Comparison of ENCODE assay signal across 24 cellular contexts in genomic region chr13:94079876-94080275, GRCh38.
DNase-seq lines count a peak whose midpoint lies in the region; ATAC-seq and TF ChIP-seq lines count a peak whose summit lies in the region.
"Had no signal": no experiment of that assay in that cellular context is flagged by ENCODE, and none has a peak within 500 bp of the region (broad histone marks: within the 10 kb centered on the region; RNA-seq: fewer than 3 reads in every experiment).

No MANE protein-coding gene starts in this region.

- in situ Hi-C loops in mammary epithelial cell (cut with MboI; ENCODE audit: low sequenced_read_pairs in 2 of 2): no loop called here

- DNase-seq in MCF 10A (ENCODE audit: unreplicated experiment): peak; percentile 52
- DNase-seq in mammary epithelial cell: no peak
- DNase-seq in astrocyte of the hippocampus (ENCODE audit: low read depth, low spot score): peak; percentile 22
- peak; percentile 53 for DNase-seq in fibroblast of villous mesenchyme (ENCODE audit: low read depth)
- DNase-seq in stimulated activated CD4-positive, alpha-beta T cell treated with anti-CD3 and anti-CD28 coated beads, Interleukin-4, amount 100 ng/mL, for 4 hours: no peak
- DNase-seq in hepatic stellate cell (ENCODE audit: low spot score): no peak
- DNase-seq in activated T-cell treated with anti-CD3 and anti-CD28 coated beads for 4 hours: no peak
- no peak for DNase-seq in stimulated activated naive CD8-positive, alpha-beta T cell treated with anti-CD3 and anti-CD28 coated beads, Interleukin-15, Interleukin-2, amounts not matched to agents 100 U/mL and 50 U/mL, for 24 hours
- DNase-seq: 8988T; activated naive CD8-positive, alpha-beta T cell treated with anti-CD3 and anti-CD28 coated beads, Interleukin-2, amount 10 ng/mL, durations not matched to agents 7 days and 5 days; CD4-positive, alpha-beta T cell; DMS79 treated with DMSO at 0.1 percent for 48 hours; esophagus squamous epithelium; hippocampal formation; KG1; NCI-H1048; NCI-H2081 treated with DMSO at 0.1 percent for 48 hours; NCI-H524; psoas muscle; SHP77 treated with DMSO at 0.1 percent for 48 hours; T-helper 2 cell had no signal

- TF ChIP-seq CTCF in MCF 10A (IDR thresholded peaks at IDR 0.05; ENCODE audit: unreplicated experiment) (no peak), mammary epithelial cell (conservative IDR thresholded peaks at IDR 0.05 in 1 of 2, IDR thresholded peaks at IDR 0.05 in 1 of 2; ENCODE audit: extremely low read depth in 1 of 2, insufficient read depth in 1 of 2, low read depth in 1 of 2, low read length in 2 of 2) (no peak), fibroblast of villous mesenchyme (IDR thresholded peaks at IDR 0.05; ENCODE audit: insufficient read depth, low read depth, low read length) (no peak)

- no peaks in the 10 kb centered on the region for H3K4me1 ChIP-seq in mammary epithelial cell (ENCODE audit: insufficient read depth, low read length)
- H3K4me1 ChIP-seq: esophagus squamous epithelium, psoas muscle had no signal

- H3K27ac Mint-ChIP-seq in MCF 10A (ENCODE audit: low read depth, unreplicated experiment): peak overlapping the region; percentile 84
- H3K27ac Mint-ChIP-seq: activated naive CD8-positive, alpha-beta T cell treated with anti-CD3 and anti-CD28 coated beads, Interleukin-2, amount 10 ng/mL, durations not matched to agents 7 days and 5 days; activated T-helper 17 cell treated with anti-CD3 and anti-CD28 coated beads, Interleukin-2, amount 50 U/mL, for 72 hours; CD4-positive, alpha-beta T cell; natural killer cell treated with Interleukin-12 subunit alpha and Interleukin-12 subunit beta and Interleukin-15 and Interleukin-18, amount 100 ng/mL, for 72 hours; WTC11 had no signal

- POLR2A ChIA-PET in MCF 10A (lab: Yijun Ruan, JAX): no interaction called here

- H3K9me3 ChIP-seq in mammary epithelial cell (replicated peaks; ENCODE audit: insufficient read depth, low read length): no peaks in the 10 kb centered on the region
- H3K9me3 ChIP-seq: esophagus squamous epithelium had no signal

- no peaks in the 10 kb centered on the region for H3K36me3 Mint-ChIP-seq in MCF 10A (ENCODE audit: insufficient read depth, unreplicated experiment)
- H3K36me3 Mint-ChIP-seq: activated naive CD8-positive, alpha-beta T cell treated with anti-CD3 and anti-CD28 coated beads, Interleukin-2, amount 10 ng/mL, durations not matched to agents 7 days and 5 days had no signal

- intact Hi-C loops in MCF 10A (cut with micrococcal nuclease) (loop anchor here (10.0 kb wide), 1 partner anchor 1185 kb away; no protein-coding TSS in a partner anchor), mammary epithelial cell (cut with micrococcal nuclease) (no loop called here)

- H3K4me1 Mint-ChIP-seq in MCF 10A (ENCODE audit: insufficient read depth, unreplicated experiment): peaks cover 13% of the 10 kb centered on the region
- H3K4me1 Mint-ChIP-seq: activated naive CD8-positive, alpha-beta T cell treated with anti-CD3 and anti-CD28 coated beads, Interleukin-2, amount 10 ng/mL, durations not matched to agents 7 days and 5 days; activated T-helper 17 cell treated with anti-CD3 and anti-CD28 coated beads, Interleukin-2, amount 50 U/mL, for 72 hours had no signal

- H3K36me3 ChIP-seq in mammary epithelial cell (ENCODE audit: insufficient read depth, low read length): no peaks in the 10 kb centered on the region
- H3K36me3 ChIP-seq: esophagus squamous epithelium had no signal

- H3K9me3 Mint-ChIP-seq in MCF 10A (ENCODE audit: unreplicated experiment): peaks cover 17% of the 10 kb centered on the region
- H3K9me3 Mint-ChIP-seq: CD4-positive, alpha-beta T cell had no signal

- no peak for ATAC-seq in stimulated activated naive CD8-positive, alpha-beta T cell treated with anti-CD3 and anti-CD28 coated beads, Interleukin-15, Interleukin-2, amounts not matched to agents 100 U/mL and 50 U/mL, for 24 hours
- ATAC-seq: activated T-helper 17 cell treated with anti-CD3 and anti-CD28 coated beads, Interleukin-2, amount 50 U/mL, for 72 hours; natural killer cell treated with Interleukin-12 subunit alpha and Interleukin-12 subunit beta and Interleukin-15 and Interleukin-18, amount 100 ng/mL, for 72 hours; psoas muscle had no signal

- CTCF ChIA-PET in MCF 10A (lab: Yijun Ruan, JAX) (interaction anchor here (0.6 to 1.1 kb wide), 3 partner anchors 99 to 541 kb away, joined by 3 read pairs; no protein-coding TSS in a partner anchor), mammary epithelial cell (lab: Charles Lee; ENCODE audit: low non-redundant PET) (no interaction called here)

- H3K9ac ChIP-seq in mammary epithelial cell (ENCODE audit: insufficient read depth, low read length): no peak overlapping the region

- no peak overlapping the region for H2AFZ ChIP-seq in mammary epithelial cell (ENCODE audit: low read depth, low read length)

- no peaks in the 10 kb centered on the region for H3K79me2 ChIP-seq in mammary epithelial cell (ENCODE audit: insufficient read depth, low read length)

- no peak overlapping the region for H3K4me3 Mint-ChIP-seq in MCF 10A (ENCODE audit: unreplicated experiment)
- H3K4me3 Mint-ChIP-seq: activated naive CD8-positive, alpha-beta T cell treated with anti-CD3 and anti-CD28 coated beads, Interleukin-2, amount 10 ng/mL, durations not matched to agents 7 days and 5 days; activated T-helper 17 cell treated with anti-CD3 and anti-CD28 coated beads, Interleukin-2, amount 50 U/mL, for 72 hours; CD4-positive, alpha-beta T cell; natural killer cell treated with Interleukin-12 subunit alpha and Interleukin-12 subunit beta and Interleukin-15 and Interleukin-18, amount 100 ng/mL, for 72 hours; WTC11 had no signal

- no peaks in the 10 kb centered on the region for H3K27me3 ChIP-seq in mammary epithelial cell (ENCODE audit: insufficient read depth, low read length)
- H3K27me3 ChIP-seq: esophagus squamous epithelium had no signal

- H3K4me2 ChIP-seq in mammary epithelial cell (ENCODE audit: insufficient read depth, low read depth, low read length): no peak overlapping the region

- H4K20me1 ChIP-seq in mammary epithelial cell (ENCODE audit: insufficient read depth, low read length): no peaks in the 10 kb centered on the region

- H3K4me3 ChIP-seq in mammary epithelial cell (replicated peaks in 1 of 3; ENCODE audit: insufficient read depth in 1 of 3, low read depth in 2 of 3, low read length in 3 of 3): no peak overlapping the region
- H3K4me3 ChIP-seq in fibroblast of villous mesenchyme (ENCODE audit: low read depth, low read length): no peak overlapping the region
- H3K4me3 ChIP-seq: esophagus squamous epithelium, psoas muscle had no signal

- BruUV-seq in MCF 10A (replicated peaks; lab: Mats Ljungman, UMichigan): no TSS peak
- no TSS peak for BruUV-seq in mammary epithelial cell (replicated peaks; lab: Mats Ljungman, UMichigan)

- dilution Hi-C loops in mammary epithelial cell (cut with HindIII; ENCODE audit: low sequenced_read_pairs): no loop called here

- H3K27me3 Mint-ChIP-seq in MCF 10A (ENCODE audit: insufficient read depth, unreplicated experiment): no peaks in the 10 kb centered on the region

- H3K27ac ChIP-seq in mammary epithelial cell (ENCODE audit: insufficient read depth, low read depth, low read length): no peak overlapping the region
- H3K27ac ChIP-seq: esophagus squamous epithelium, psoas muscle had no signal

Comparison
In these comparisons a context has a peak if more than half of its experiments do, and no peak if none do; other contexts are left out.
1. DNase-seq: peak in MCF 10A (single experiment), astrocyte of the hippocampus (single experiment) and fibroblast of villous mesenchyme (single experiment); none in mammary epithelial cell (single experiment), stimulated activated CD4-positive, alpha-beta T cell treated with anti-CD3 and anti-CD28 coated beads, Interleukin-4, amount 100 ng/mL, for 4 hours (0 of 2), hepatic stellate cell (single experiment), activated T-cell treated with anti-CD3 and anti-CD28 coated beads for 4 hours (single experiment) and stimulated activated naive CD8-positive, alpha-beta T cell treated with anti-CD3 and anti-CD28 coated beads, Interleukin-15, Interleukin-2, amounts not matched to agents 100 U/mL and 50 U/mL, for 24 hours (single experiment).